In the genomic region with DNA sequence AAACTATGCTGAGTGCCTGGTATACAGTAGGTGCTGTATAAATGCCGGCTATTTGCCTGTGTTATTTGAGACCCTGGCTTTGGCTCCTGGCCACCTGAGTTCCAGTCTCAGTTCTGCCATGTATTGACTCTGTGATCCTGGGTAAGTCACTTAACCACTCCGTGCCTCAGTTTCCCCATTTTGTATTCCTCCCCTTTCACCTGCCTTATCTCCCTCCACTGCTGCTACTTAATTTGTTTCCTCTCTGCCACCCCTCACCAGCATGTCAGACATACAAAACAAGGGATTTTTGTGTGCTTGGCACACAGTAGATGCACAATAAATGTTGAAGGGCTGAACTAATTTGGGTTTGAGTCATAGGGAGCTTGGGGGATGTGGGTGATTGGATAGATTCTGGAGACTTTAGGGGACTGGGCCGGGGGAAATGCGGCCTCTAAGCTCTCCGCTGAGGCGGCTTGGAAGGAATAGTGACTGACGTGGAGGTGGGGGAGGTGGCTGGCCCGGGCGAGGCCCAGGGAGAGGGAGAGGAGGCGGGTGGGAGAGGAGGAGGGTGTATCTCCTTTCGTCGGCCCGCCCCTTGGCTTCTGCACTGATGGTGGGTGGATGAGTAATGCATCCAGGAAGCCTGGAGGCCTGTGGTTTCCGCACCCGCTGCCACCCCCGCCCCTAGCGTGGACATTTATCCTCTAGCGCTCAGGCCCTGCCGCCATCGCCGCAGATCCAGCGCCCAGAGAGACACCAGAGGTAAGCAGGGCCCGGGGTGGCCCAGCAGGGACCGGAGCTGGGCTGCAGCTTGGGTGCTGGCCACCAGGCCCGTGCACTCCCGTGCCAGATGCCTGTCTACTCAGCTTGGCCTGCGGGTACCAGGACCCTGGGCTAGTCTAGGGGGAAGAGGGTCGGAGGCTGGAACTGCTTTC, we compare ENCODE assay signal across 8 cellular contexts. TPM values are rescaled to one million over a fixed set of nuclear protein-coding genes. Genes with fewer than 3 reads are reported as not detected.
A peak's percentile ranks its signal among the peaks of the same experiment; 100 is the strongest.
DNase-seq lines count a peak whose midpoint lies in the region; ATAC-seq and TF ChIP-seq lines count a peak whose summit lies in the region.

TSS of gene TIMP1 (plus strand) at position 706 of the 917 bp plus-strand sequence. CDS start 980 bp downstream, outside the sequence.

- H3K4me2 ChIP-seq in GM23338, result peak within 1 kb of the TSS; percentile 74

- H2AFZ ChIP-seq in GM23338, result no peak within 1 kb of the TSS

- peak; percentile 93 for ATAC-seq in GM23338

- peaks cover 5% of the 10 kb centered on the region; the same call in 1 of the 3 replicates for H3K36me3 Mint-ChIP-seq in GM23338 (ENCODE audit: low read depth)

- H3K27me3 Mint-ChIP-seq in GM23338 (ENCODE audit: insufficient read depth, low read depth, poor library complexity), result peaks cover 12% of the 10 kb centered on the region

- H3K4me1 Mint-ChIP-seq in GM23338, result peaks cover 34% of the 10 kb centered on the region

- H3K27ac Mint-ChIP-seq in GM23338, result peak within 1 kb of the TSS; percentile 94

- DNase-seq in EL (peak; percentile 92), GM23338 (ENCODE audit: low spot score) (peak; percentile 80), LoVo (ENCODE audit: low spot score) (peak; percentile 78), UCSD-AML1 (lab: John Stamatoyannopoulos, UW; ENCODE audit: unreplicated experiment) (peak; percentile 93), brain pericyte (ENCODE audit: low read depth, low spot score) (peak; percentile 59), NCI-H2171 treated with DMSO at 0.1 percent for 48 hours (lab: John Stamatoyannopoulos, UW) (no peak)

- no peaks in the 10 kb centered on the region for H3K9me2 ChIP-seq in GM23338 (ENCODE audit: insufficient read depth)

- no peaks in the 10 kb centered on the region for H3K79me2 ChIP-seq in GM23338 (replicated peaks; ENCODE audit: insufficient read depth)

- no peaks in the 10 kb centered on the region for H3K27me3 ChIP-seq in GM23338 (ENCODE audit: insufficient read depth)
- peaks cover 0 to 3% (median 0%) of the 10 kb centered on the region in 3 donors for H3K27me3 ChIP-seq in skeletal muscle tissue (ENCODE audit: control insufficient read depth in 3 of 3, insufficient read depth in 3 of 3, low read length in 3 of 3)

- H3F3A ChIP-seq in GM23338 (replicated peaks; ENCODE audit: low read depth), result no peaks in the 10 kb centered on the region

- no peaks in the 10 kb centered on the region for H3K9me3 Mint-ChIP-seq in GM23338

- H3K4me3 Mint-ChIP-seq in GM23338, result peak within 1 kb of the TSS; percentile 71

- no peaks in the 10 kb centered on the region for H3K36me3 ChIP-seq in GM23338 (ENCODE audit: insufficient read depth)
- no peaks in the 10 kb centered on the region for H3K36me3 ChIP-seq in skeletal muscle tissue (ENCODE audit: control insufficient read depth in 3 of 3, insufficient read depth in 3 of 3, low read length in 3 of 3)

- no peaks in the 10 kb centered on the region for H4K20me1 ChIP-seq in GM23338 (replicated peaks; ENCODE audit: insufficient read depth)

- H3K4me3 ChIP-seq in GM23338 (peak within 1 kb of the TSS; percentile 53), iPS-18c (ENCODE audit: insufficient read depth, low read depth, low read length) (peak within 1 kb of the TSS; percentile 47), skeletal muscle tissue (ENCODE audit: low read length in 3 of 3) (peak within 1 kb of the TSS; percentile 49 to 60 (median 50))

- H3K9me3 ChIP-seq in iPS-18c (ENCODE audit: control insufficient read depth, insufficient read depth, low read length) (peaks cover 5% of the 10 kb centered on the region), skeletal muscle tissue (ENCODE audit: control insufficient read depth in 3 of 3, low read length in 3 of 3) (no peaks in the 10 kb centered on the region)

- H3K4me1 ChIP-seq in GM23338 (ENCODE audit: insufficient read depth) (0 out of 2 replicates have a peak, but pooled peaks cover 4% of the 10 kb centered on the region), skeletal muscle tissue (ENCODE audit: control insufficient read depth in 3 of 3, insufficient read depth in 3 of 3, low read length in 3 of 3) (peaks cover 0 to 15% (median 0%) of the 10 kb centered on the region in 3 donors)

- H3K27ac ChIP-seq in GM23338 (ENCODE audit: low read depth) (peak within 1 kb of the TSS; percentile 74; the same call in 1 of the 2 replicates), skeletal muscle tissue (ENCODE audit: low read depth, low read length) (peak within 1 kb of the TSS; percentile 68)

- H3K9ac ChIP-seq in skeletal muscle tissue (ENCODE audit: low read depth in 1 of 3, low read length in 3 of 3), result peak within 1 kb of the TSS; percentile 61 to 69 (median 62)

- TF ChIP-seq CTCF in GM23338 (conservative IDR thresholded peaks at IDR 0.05; ENCODE audit: low read depth in 2 of 2), result no peak

TF ChIP-seq in GM23338, 12 proteins besides CTCF, POLR2A, EP300 and RAD21 (continues in another document):
- TF ChIP-seq, protein P1, sequence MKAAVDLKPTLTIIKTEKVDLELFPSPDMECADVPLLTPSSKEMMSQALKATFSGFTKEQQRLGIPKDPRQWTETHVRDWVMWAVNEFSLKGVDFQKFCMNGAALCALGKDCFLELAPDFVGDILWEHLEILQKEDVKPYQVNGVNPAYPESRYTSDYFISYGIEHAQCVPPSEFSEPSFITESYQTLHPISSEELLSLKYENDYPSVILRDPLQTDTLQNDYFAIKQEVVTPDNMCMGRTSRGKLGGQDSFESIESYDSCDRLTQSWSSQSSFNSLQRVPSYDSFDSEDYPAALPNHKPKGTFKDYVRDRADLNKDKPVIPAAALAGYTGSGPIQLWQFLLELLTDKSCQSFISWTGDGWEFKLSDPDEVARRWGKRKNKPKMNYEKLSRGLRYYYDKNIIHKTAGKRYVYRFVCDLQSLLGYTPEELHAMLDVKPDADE (IDR thresholded peaks at IDR 0.05), result no peak
- no peak for TF ChIP-seq ZNF331 (CRISPR knock-in tag; IDR thresholded peaks at IDR 0.05; ENCODE audit: low read depth)
- no peak for TF ChIP-seq ZNF462 (CRISPR knock-in tag; IDR thresholded peaks at IDR 0.05)
- TF ChIP-seq EZH2phosphoT487 (IDR thresholded peaks at IDR 0.05; ENCODE audit: unreplicated experiment), result no peak
- 0 out of 2 replicates have a peak, but pooled peaks have one; percentile 20 for TF ChIP-seq POLR2AphosphoS5 (IDR thresholded peaks at IDR 0.05; ENCODE audit: low read depth)
- no peak for TF ChIP-seq STAT1 (IDR thresholded peaks at IDR 0.05; ENCODE audit: unreplicated experiment)
- TF ChIP-seq EZH2 (IDR thresholded peaks at IDR 0.05; ENCODE audit: low read depth, unreplicated experiment), result no peak

RNA-seq across cellular contexts. Expression of gene TIMP1, which starts in this region (rescaled TPM):
- 39.0 and 42.5 TPM in 2 replicates for total RNA-seq in GM23338 (2014; rRNA removed; shearing (Covaris generic))
- polyA plus RNA-seq in GM23338 (2016; fragmentation: Nextera tagmentation; extraction: Ambion mirVana), result 117 and 121 TPM in 2 replicates
- 31.8 TPM for total RNA-seq in skeletal muscle tissue
